Comparison of ENCODE assay signal across 18 cellular contexts in genomic region chr2:239305222-239305575, GRCh38.
DNase-seq lines count a peak whose midpoint lies in the region; ATAC-seq and TF ChIP-seq lines count a peak whose summit lies in the region.
"Had no signal": no experiment of that assay in that cellular context is flagged by ENCODE, and none has a peak within 500 bp of the region (broad histone marks: within the 10 kb centered on the region; RNA-seq: fewer than 3 reads in every experiment).

No MANE protein-coding gene starts in this region.

- no peak for TF ChIP-seq EP300 in ovary (IDR thresholded peaks at IDR 0.05)
- no peak for TF ChIP-seq EP300 in upper lobe of left lung (IDR thresholded peaks at IDR 0.05)

- no peaks in the 10 kb centered on the region for H3K36me3 ChIP-seq in breast epithelium
- no peaks in the 10 kb centered on the region for H3K36me3 ChIP-seq in mammary epithelial cell (ENCODE audit: insufficient read depth, low read length)
- no peaks in the 10 kb centered on the region for H3K36me3 ChIP-seq in ovary
- H3K36me3 ChIP-seq in upper lobe of left lung, result no peaks in the 10 kb centered on the region

- H4K20me1 ChIP-seq in mammary epithelial cell (ENCODE audit: insufficient read depth, low read length), result no peaks in the 10 kb centered on the region

- H3K79me2 ChIP-seq in mammary epithelial cell (ENCODE audit: insufficient read depth, low read length), result peaks cover 3% of the 10 kb centered on the region

- H3K9me3 Mint-ChIP-seq in glutamatergic neuron (ENCODE audit: unreplicated experiment), result peaks cover 21% of the 10 kb centered on the region
- no peaks in the 10 kb centered on the region for H3K9me3 Mint-ChIP-seq in stimulated activated naive CD8-positive, alpha-beta T cell treated with anti-CD3 and anti-CD28 coated beads, Interleukin-15, amount 100 ng/mL, for 72 hours
- H3K9me3 Mint-ChIP-seq: activated CD4-positive, alpha-beta T cell treated with anti-CD3 and anti-CD28 coated beads, Interleukin-2, amount 10 ng/mL, durations not matched to agents 24 days and 14 days; activated naive CD4-positive, alpha-beta T cell treated with anti-CD3 and anti-CD28 coated beads, Interleukin-2, amount 50 U/mL, for 24 hours had no signal

- H3K9me3 ChIP-seq in breast epithelium (no peaks in the 10 kb centered on the region), mammary epithelial cell (replicated peaks; ENCODE audit: insufficient read depth, low read length) (no peaks in the 10 kb centered on the region), ovary (no peaks in the 10 kb centered on the region), upper lobe of left lung (no peaks in the 10 kb centered on the region)
- H3K9me3 ChIP-seq: A549, body of pancreas had no signal

- ATAC-seq in upper lobe of left lung (ENCODE audit: low FRiP score in 2 of 2), result no peak
- ATAC-seq in HG03108 (IDR thresholded peaks at IDR 0.05; ENCODE audit: unreplicated experiment), result no peak
- no peak for ATAC-seq in stimulated activated naive CD8-positive, alpha-beta T cell treated with anti-CD3 and anti-CD28 coated beads, Interleukin-15, amount 100 ng/mL, for 72 hours
- ATAC-seq: A549, body of pancreas, K562 had no signal

- H3K27ac ChIP-seq in breast epithelium (peak overlapping the region; percentile 38 to 42), mammary epithelial cell (ENCODE audit: insufficient read depth, low read depth, low read length) (no peak overlapping the region), ovary (no peak overlapping the region), upper lobe of left lung (no peak overlapping the region)
- H3K27ac ChIP-seq: A549, skin epidermis had no signal

- BruUV-seq in mammary epithelial cell (replicated peaks; lab: Mats Ljungman, UMichigan), result no TSS peak

- dilution Hi-C loops in mammary epithelial cell (cut with HindIII; ENCODE audit: low sequenced_read_pairs), result no loop called here

- H3K4me2 ChIP-seq in mammary epithelial cell (ENCODE audit: insufficient read depth, low read depth, low read length), result no peak overlapping the region
- H3K4me2 ChIP-seq: A549 had no signal

- H3K27me3 ChIP-seq in breast epithelium, result no peaks in the 10 kb centered on the region
- H3K27me3 ChIP-seq in mammary epithelial cell (ENCODE audit: insufficient read depth, low read length), result no peaks in the 10 kb centered on the region
- no peaks in the 10 kb centered on the region for H3K27me3 ChIP-seq in ovary
- H3K27me3 ChIP-seq in upper lobe of left lung, result no peaks in the 10 kb centered on the region
- H3K27me3 ChIP-seq: body of pancreas had no signal

- H3K4me3 Mint-ChIP-seq in glutamatergic neuron (ENCODE audit: unreplicated experiment), result no peak overlapping the region
- no peak overlapping the region for H3K4me3 Mint-ChIP-seq in stimulated activated naive CD8-positive, alpha-beta T cell treated with anti-CD3 and anti-CD28 coated beads, Interleukin-15, amount 100 ng/mL, for 72 hours
- H3K4me3 Mint-ChIP-seq: activated CD4-positive, alpha-beta T cell treated with anti-CD3 and anti-CD28 coated beads, Interleukin-2, amount 10 ng/mL, durations not matched to agents 24 days and 14 days; activated naive CD4-positive, alpha-beta T cell treated with anti-CD3 and anti-CD28 coated beads, Interleukin-2, amount 50 U/mL, for 24 hours had no signal

- H3K4me1 ChIP-seq in breast epithelium, result peaks cover 4 to 7% of the 10 kb centered on the region in 2 donors
- no peaks in the 10 kb centered on the region for H3K4me1 ChIP-seq in mammary epithelial cell (ENCODE audit: insufficient read depth, low read length)
- H3K4me1 ChIP-seq in ovary (ENCODE audit: insufficient read depth), result peaks cover 40% of the 10 kb centered on the region
- H3K4me1 ChIP-seq in upper lobe of left lung, result peaks cover 11 to 22% (median 14%) of the 10 kb centered on the region in 4 donors
- H3K4me1 ChIP-seq: A549 had no signal

- intact Hi-C loops in breast epithelium (cut with DNase I; ENCODE audit: low total_unique reads), result no loop called here
- intact Hi-C loops in mammary epithelial cell (cut with micrococcal nuclease), result no loop called here
- intact Hi-C loops in ovary (cut with DNase I), result no loop called here

- TF ChIP-seq POLR2A in breast epithelium (IDR thresholded peaks at IDR 0.05), result no peak
- no peak for TF ChIP-seq POLR2A in ovary (IDR thresholded peaks at IDR 0.05)
- no peak for TF ChIP-seq POLR2A in upper lobe of left lung (IDR thresholded peaks at IDR 0.05)

- in situ Hi-C loops in mammary epithelial cell (cut with MboI; ENCODE audit: low sequenced_read_pairs in 2 of 2), result no loop called here

- CTCF ChIA-PET in mammary epithelial cell (lab: Charles Lee; ENCODE audit: low non-redundant PET), result no interaction called here

- no peak overlapping the region for H3K9ac ChIP-seq in mammary epithelial cell (ENCODE audit: insufficient read depth, low read length)

- no peak for TF ChIP-seq CTCF in breast epithelium (IDR thresholded peaks at IDR 0.05)
- TF ChIP-seq CTCF in mammary epithelial cell (conservative IDR thresholded peaks at IDR 0.05 in 1 of 2, IDR thresholded peaks at IDR 0.05 in 1 of 2; ENCODE audit: extremely low read depth in 1 of 2, insufficient read depth in 1 of 2, low read depth in 1 of 2, low read length in 2 of 2), result no peak
- TF ChIP-seq CTCF in glutamatergic neuron (IDR thresholded peaks at IDR 0.05; ENCODE audit: partially characterized antibody, unreplicated experiment), result no peak
- no peak for TF ChIP-seq CTCF in ovary (IDR thresholded peaks at IDR 0.05)
- no peak for TF ChIP-seq CTCF in upper lobe of left lung (IDR thresholded peaks at IDR 0.05)

- peaks cover 4% of the 10 kb centered on the region for H3K27me3 Mint-ChIP-seq in glutamatergic neuron (ENCODE audit: unreplicated experiment)
- peaks cover 17% of the 10 kb centered on the region for H3K27me3 Mint-ChIP-seq in stimulated activated naive CD8-positive, alpha-beta T cell treated with anti-CD3 and anti-CD28 coated beads, Interleukin-15, amount 100 ng/mL, for 72 hours
- H3K27me3 Mint-ChIP-seq: activated CD4-positive, alpha-beta T cell treated with anti-CD3 and anti-CD28 coated beads, Interleukin-2, amount 10 ng/mL, durations not matched to agents 24 days and 14 days; activated naive CD4-positive, alpha-beta T cell treated with anti-CD3 and anti-CD28 coated beads, Interleukin-2, amount 50 U/mL, for 24 hours had no signal

- H3K4me1 Mint-ChIP-seq in glutamatergic neuron (ENCODE audit: low read depth, unreplicated experiment), result peaks cover 61% of the 10 kb centered on the region
- H3K4me1 Mint-ChIP-seq in stimulated activated naive CD8-positive, alpha-beta T cell treated with anti-CD3 and anti-CD28 coated beads, Interleukin-15, amount 100 ng/mL, for 72 hours, result peaks cover 63% of the 10 kb centered on the region

- H2AFZ ChIP-seq in mammary epithelial cell (ENCODE audit: low read depth, low read length), result no peak overlapping the region

- 34% methylated on average over 11 of the region's 11 CpGs for WGBS in mammary epithelial cell (ENCODE audit: low coverage, missing lambda C conversion rate)
- WGBS in ovary, 3 donors, result 87 to 95% (median 94%) methylated on average over 11 of the region's 11 CpGs
- WGBS in upper lobe of left lung, 2 donors, result 94 to 98% methylated on average over 5 to 11 of the region's 11 CpGs

- H3K4me3 ChIP-seq in breast epithelium (peak overlapping the region in 1 of 3 donors; percentile 17), mammary epithelial cell (replicated peaks in 1 of 3; ENCODE audit: insufficient read depth in 1 of 3, low read depth in 2 of 3, low read length in 3 of 3) (no peak overlapping the region), ovary (no peak overlapping the region), upper lobe of left lung (no peak overlapping the region)
- H3K4me3 ChIP-seq: A549, body of pancreas, K562, skin epidermis had no signal

- H3K36me3 Mint-ChIP-seq in glutamatergic neuron (ENCODE audit: unreplicated experiment), result no peaks in the 10 kb centered on the region
- H3K36me3 Mint-ChIP-seq: activated naive CD4-positive, alpha-beta T cell treated with anti-CD3 and anti-CD28 coated beads, Interleukin-2, amount 50 U/mL, for 24 hours had no signal

- DNase-seq in breast epithelium (ENCODE audit: low spot score in 2 of 2), result peak; percentile 55 to 60
- DNase-seq in mammary epithelial cell, result no peak
- no peak for DNase-seq in glutamatergic neuron
- DNase-seq in ovary, result peak; percentile 13 to 36 (median 25)
- peak; percentile 10 to 46 for DNase-seq in upper lobe of left lung
- DNase-seq in stimulated activated naive CD8-positive, alpha-beta T cell treated with anti-CD3 and anti-CD28 coated beads, Interleukin-15, amount 100 ng/mL, for 72 hours, result no peak
- DNase-seq in GM03348 (ENCODE audit: low spot score), result no peak
- DNase-seq: activated CD4-positive, alpha-beta T cell treated with anti-CD3 and anti-CD28 coated beads, Interleukin-2, amount 10 ng/mL, durations not matched to agents 24 days and 14 days; dermis blood vessel endothelial cell; H7; NCI-H2107; NCI-H69 had no signal

- H3K27ac Mint-ChIP-seq in glutamatergic neuron (ENCODE audit: unreplicated experiment), result peak overlapping the region; percentile 2
- peak overlapping the region in 1 of 2 donors; percentile 19 for H3K27ac Mint-ChIP-seq in stimulated activated naive CD8-positive, alpha-beta T cell treated with anti-CD3 and anti-CD28 coated beads, Interleukin-15, amount 100 ng/mL, for 72 hours
- H3K27ac Mint-ChIP-seq: activated CD4-positive, alpha-beta T cell treated with anti-CD3 and anti-CD28 coated beads, Interleukin-2, amount 10 ng/mL, durations not matched to agents 24 days and 14 days; activated naive CD4-positive, alpha-beta T cell treated with anti-CD3 and anti-CD28 coated beads, Interleukin-2, amount 50 U/mL, for 24 hours had no signal

Comparison
In these comparisons a context has a peak if more than half of its experiments do, and no peak if none do; other contexts are left out.
1. DNase-seq: peak in breast epithelium (2 of 2), ovary (5 of 5) and upper lobe of left lung (2 of 2); none in mammary epithelial cell (single experiment), glutamatergic neuron (single experiment), stimulated activated naive CD8-positive, alpha-beta T cell treated with anti-CD3 and anti-CD28 coated beads, Interleukin-15, amount 100 ng/mL, for 72 hours (0 of 2) and GM03348 (single experiment).
2. H3K27ac ChIP-seq: peak in breast epithelium (2 of 2); none in mammary epithelial cell (single experiment), ovary (0 of 2) and upper lobe of left lung (0 of 4).